In genomic region chr12:119988440-119988787, GRCh38 we compare ENCODE assay signal across 2 cellular contexts.
TF ChIP-seq lines count a peak whose summit lies in the region.

No MANE protein-coding gene starts in this region.

TF ChIP-seq in GM23338, 12 proteins besides CTCF, POLR2A, EP300 and RAD21 (continued from another document):
- TF ChIP-seq EZH2phosphoT487 (IDR thresholded peaks at IDR 0.05; ENCODE audit: unreplicated experiment) (no peak), STAT1 (IDR thresholded peaks at IDR 0.05; ENCODE audit: unreplicated experiment) (no peak), POLR2AphosphoS5 (IDR thresholded peaks at IDR 0.05; ENCODE audit: low read depth) (peak; percentile 60), CREB1 (CRISPR knock-in tag; IDR thresholded peaks at IDR 0.05; ENCODE audit: low read depth) (0 out of 2 replicates have a peak, but pooled peaks have one; percentile 9), ETS1 (IDR thresholded peaks at IDR 0.05) (no peak), ZNF462 (CRISPR knock-in tag; IDR thresholded peaks at IDR 0.05) (no peak)

TF ChIP-seq in endothelial cell of umbilical vein, 7 proteins besides CTCF, POLR2A, EP300 and RAD21 (continued from another document):
- TF ChIP-seq MYC (IDR thresholded peaks at IDR 0.05; ENCODE audit: low read depth, low read length) (no peak), JUN (IDR thresholded peaks at IDR 0.05; ENCODE audit: borderline replicate concordance, insufficient read depth, insufficient read length, low read depth) (no peak), MAX (IDR thresholded peaks at IDR 0.05; ENCODE audit: insufficient read depth, insufficient read length) (no peak), GATA2 (IDR thresholded peaks at IDR 0.05; ENCODE audit: insufficient read depth, insufficient read length, low read depth, low read length) (no peak), POLR2AphosphoS5 (IDR thresholded peaks at IDR 0.05; ENCODE audit: insufficient read depth, low read depth, low read length) (no peak)
